In genomic region chr12:79546461-79547043, GRCh38 we compare ENCODE assay signal across 12 cellular contexts.
DNase-seq lines count a peak whose midpoint lies in the region; ATAC-seq and TF ChIP-seq lines count a peak whose summit lies in the region.
"Had no signal": no experiment of that assay in that cellular context is flagged by ENCODE, and none has a peak within 500 bp of the region (broad histone marks: within the 10 kb centered on the region; RNA-seq: fewer than 3 reads in every experiment).

No MANE protein-coding gene starts in this region.

- H3K27me3 Mint-ChIP-seq in naive thymus-derived CD4-positive, alpha-beta T cell, result peaks cover 0 to 15% (median 0%) of the 10 kb centered on the region in 5 donors
- H3K27me3 Mint-ChIP-seq: activated CD8-positive, alpha-beta T cell treated with anti-CD3 and anti-CD28 coated beads for 36 hours had no signal

- no peaks in the 10 kb centered on the region for H3K9me3 Mint-ChIP-seq in naive thymus-derived CD4-positive, alpha-beta T cell
- H3K9me3 Mint-ChIP-seq: activated CD8-positive, alpha-beta T cell treated with anti-CD3 and anti-CD28 coated beads for 36 hours had no signal

- DNase-seq in cardiac muscle cell (ENCODE audit: low read depth in 1 of 2, low spot score in 1 of 2) (peak in 1 of 2 donors; percentile 7), right cardiac atrium (no peak), brain microvascular endothelial cell (peak; percentile 46), left lung (no peak), aorta (no peak), heart left ventricle (no peak), NCI-H146 (lab: John Stamatoyannopoulos, UW) (no peak)
- no peak for DNase-seq in naive thymus-derived CD4-positive, alpha-beta T cell
- DNase-seq: activated CD8-positive, alpha-beta T cell treated with anti-CD3 and anti-CD28 coated beads for 36 hours; NCI-H69; nucleus accumbens had no signal

- H3K9me3 ChIP-seq in cardiac muscle cell (ENCODE audit: low read depth) (no peaks in the 10 kb centered on the region), right cardiac atrium (ENCODE audit: control insufficient read depth, low read length) (no peaks in the 10 kb centered on the region), left lung (no peaks in the 10 kb centered on the region), aorta (ENCODE audit: control insufficient read depth, low read length) (no peaks in the 10 kb centered on the region), heart left ventricle (no peaks in the 10 kb centered on the region)
- H3K9me3 ChIP-seq in naive thymus-derived CD4-positive, alpha-beta T cell (ENCODE audit: control insufficient read depth in 2 of 3, low read length in 3 of 3), result no peaks in the 10 kb centered on the region
- H3K9me3 ChIP-seq: tibial nerve had no signal

- POLR2A ChIA-PET in naive thymus-derived CD4-positive, alpha-beta T cell (lab: Charles Lee), result no interaction called here

- WGBS in right cardiac atrium, result 84% methylated on average over 5 of the region's 5 CpGs
- WGBS in aorta, 2 donors, result 29 to 38% methylated on average over 5 of the region's 5 CpGs
- 83 to 89% (median 86%) methylated on average over 5 of the region's 5 CpGs for WGBS in heart left ventricle, 4 donors

- no peak overlapping the region for H3K27ac Mint-ChIP-seq in naive thymus-derived CD4-positive, alpha-beta T cell
- H3K27ac Mint-ChIP-seq: activated CD8-positive, alpha-beta T cell treated with anti-CD3 and anti-CD28 coated beads for 36 hours had no signal

- H3K4me1 ChIP-seq in cardiac muscle cell (ENCODE audit: low read depth), result peaks cover 24% of the 10 kb centered on the region
- no peaks in the 10 kb centered on the region for H3K4me1 ChIP-seq in right cardiac atrium (ENCODE audit: control insufficient read depth, insufficient read depth, low read length)
- peaks cover 6 to 21% of the 10 kb centered on the region in 2 donors for H3K4me1 ChIP-seq in left lung
- H3K4me1 ChIP-seq in aorta (ENCODE audit: control insufficient read depth in 1 of 2, insufficient read depth in 2 of 2, low read length in 2 of 2), result peaks cover 9 to 17% of the 10 kb centered on the region in 2 donors
- H3K4me1 ChIP-seq in heart left ventricle, result peaks cover 0 to 18% (median 6%) of the 10 kb centered on the region in 12 donors
- H3K4me1 ChIP-seq in naive thymus-derived CD4-positive, alpha-beta T cell (ENCODE audit: control insufficient read depth in 2 of 2, insufficient read depth in 2 of 2, low read length in 2 of 2), result no peaks in the 10 kb centered on the region

- H3K27me3 ChIP-seq in cardiac muscle cell (no peaks in the 10 kb centered on the region), right cardiac atrium (ENCODE audit: control insufficient read depth, insufficient read depth) (no peaks in the 10 kb centered on the region), brain microvascular endothelial cell (replicated peaks) (no peaks in the 10 kb centered on the region), left lung (no peaks in the 10 kb centered on the region), aorta (ENCODE audit: control insufficient read depth in 1 of 2, insufficient read depth in 2 of 2, low read length in 1 of 2) (no peaks in the 10 kb centered on the region), heart left ventricle (no peaks in the 10 kb centered on the region)
- no peaks in the 10 kb centered on the region for H3K27me3 ChIP-seq in naive thymus-derived CD4-positive, alpha-beta T cell (ENCODE audit: control insufficient read depth in 2 of 2, insufficient read depth in 2 of 2, low read length in 2 of 2)
- H3K27me3 ChIP-seq: tibial nerve had no signal

- intact Hi-C loops in right cardiac atrium (cut with DNase I), result no loop called here
- intact Hi-C loops in left lung (cut with DNase I), result no loop called here
- intact Hi-C loops in aorta (cut with DNase I), result no loop called here
- intact Hi-C loops in heart left ventricle (cut with DNase I), result loop anchor here in 4 of 10 donors (5.0 to 10.0 kb wide), 4 partner anchors 132 to 726 kb away; partner anchors contain the start of gene PAWR (in 1 of the 4)
- intact Hi-C loops in naive thymus-derived CD4-positive, alpha-beta T cell (cut with micrococcal nuclease), result loop anchor here (1.0 to 2.0 kb wide), 2 partner anchors 640 kb away; no protein-coding TSS in a partner anchor

- CTCF ChIA-PET in naive thymus-derived CD4-positive, alpha-beta T cell (lab: Charles Lee), result no interaction called here

- H3K36me3 ChIP-seq in cardiac muscle cell (no peaks in the 10 kb centered on the region), brain microvascular endothelial cell (replicated peaks) (no peaks in the 10 kb centered on the region), left lung (no peaks in the 10 kb centered on the region), aorta (ENCODE audit: control insufficient read depth in 1 of 2, insufficient read depth in 2 of 2, low read length in 1 of 2) (no peaks in the 10 kb centered on the region), heart left ventricle (no peaks in the 10 kb centered on the region)
- no peaks in the 10 kb centered on the region for H3K36me3 ChIP-seq in naive thymus-derived CD4-positive, alpha-beta T cell (ENCODE audit: control insufficient read depth in 2 of 3, insufficient read depth in 3 of 3, low read length in 3 of 3)
- H3K36me3 ChIP-seq: tibial nerve had no signal

- H3K4me1 Mint-ChIP-seq in naive thymus-derived CD4-positive, alpha-beta T cell, result no peaks in the 10 kb centered on the region

- no peaks in the 10 kb centered on the region for H3K36me3 Mint-ChIP-seq in naive thymus-derived CD4-positive, alpha-beta T cell

- TF ChIP-seq CTCF in cardiac muscle cell (IDR thresholded peaks at IDR 0.05; ENCODE audit: low read depth, low read length) (no peak), brain microvascular endothelial cell (IDR thresholded peaks at IDR 0.05; ENCODE audit: low read depth, low read length, missing control alignments) (no peak), left lung (IDR thresholded peaks at IDR 0.05) (no peak), heart left ventricle (IDR thresholded peaks at IDR 0.05) (no peak)

- no peak for TF ChIP-seq POLR2A in heart left ventricle (IDR thresholded peaks at IDR 0.05)

- H3K4me3 ChIP-seq in cardiac muscle cell (no peak overlapping the region), right cardiac atrium (ENCODE audit: low read length) (no peak overlapping the region), brain microvascular endothelial cell (ENCODE audit: low read depth, low read length) (no peak overlapping the region), left lung (no peak overlapping the region), aorta (ENCODE audit: low read length in 2 of 2) (no peak overlapping the region), heart left ventricle (no peak overlapping the region)
- no peak overlapping the region for H3K4me3 ChIP-seq in naive thymus-derived CD4-positive, alpha-beta T cell (ENCODE audit: low read length)
- H3K4me3 ChIP-seq: tibial nerve had no signal

- ATAC-seq in right cardiac atrium (no peak), left lung (no peak), aorta (ENCODE audit: low FRiP score) (no peak), heart left ventricle (no peak)
- no peak for ATAC-seq in naive thymus-derived CD4-positive, alpha-beta T cell
- ATAC-seq: activated CD8-positive, alpha-beta T cell treated with anti-CD3 and anti-CD28 coated beads for 36 hours had no signal

- in situ Hi-C loops in brain microvascular endothelial cell (cut with HindIII; ENCODE audit: low pct_ligation_motif_present, low sequenced_read_pairs), result no loop called here

- H3K27ac ChIP-seq in cardiac muscle cell (peak overlapping the region; percentile 91), right cardiac atrium (ENCODE audit: low read length) (no peak overlapping the region), brain microvascular endothelial cell (peak overlapping the region; percentile 92), left lung (peak overlapping the region; percentile 44 to 65), aorta (ENCODE audit: low read depth in 1 of 2, low read length in 2 of 2) (peak overlapping the region; percentile 32 to 91), heart left ventricle (peak overlapping the region in 2 of 12 donors; percentile 19 to 22)
- no peak overlapping the region for H3K27ac ChIP-seq in naive thymus-derived CD4-positive, alpha-beta T cell (ENCODE audit: low read depth, low read length)

- no peak overlapping the region for H3K4me3 Mint-ChIP-seq in naive thymus-derived CD4-positive, alpha-beta T cell
- H3K4me3 Mint-ChIP-seq: activated CD8-positive, alpha-beta T cell treated with anti-CD3 and anti-CD28 coated beads for 36 hours had no signal

Comparison
In these comparisons a context has a peak if more than half of its experiments do, and no peak if none do; other contexts are left out.
1. H3K27ac ChIP-seq: peak in cardiac muscle cell (single experiment), brain microvascular endothelial cell (single experiment), left lung (2 of 2) and aorta (2 of 2); none in right cardiac atrium (single experiment) and naive thymus-derived CD4-positive, alpha-beta T cell (single experiment).
2. intact Hi-C loops: an anchor here in naive thymus-derived CD4-positive, alpha-beta T cell (1.0 to 2.0 kb wide); none called in right cardiac atrium, left lung and aorta.